Comparison of ENCODE assay signal across 17 cellular contexts in the genomic region with DNA sequence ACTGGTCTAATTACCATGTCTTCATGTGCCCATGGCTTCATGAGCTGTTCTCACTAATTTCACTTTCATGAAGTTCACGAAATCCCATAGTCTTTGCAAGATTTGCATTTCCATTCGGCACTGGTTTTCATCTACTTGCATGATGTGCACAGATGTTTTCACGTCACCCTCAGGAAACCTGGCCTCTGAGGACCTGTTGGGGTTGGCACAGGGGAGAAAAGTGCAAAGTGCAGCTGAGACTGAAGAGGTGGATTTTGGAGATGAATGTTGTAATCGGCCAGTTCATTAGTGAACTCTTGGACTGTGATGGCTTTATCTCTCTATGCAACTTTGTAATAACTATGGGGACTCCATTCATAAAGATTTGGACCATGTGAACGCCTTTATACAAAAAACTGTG.
"Had no signal": no experiment of that assay in that cellular context is flagged by ENCODE, and none has a peak within 500 bp of the region (broad histone marks: within the 10 kb centered on the region; RNA-seq: fewer than 3 reads in every experiment).

No MANE protein-coding gene starts in this region.

- DNase-seq: KBM-7, MM.1S, NCI-H1092 treated with DMSO at 0.1 percent for 48 hours, NCI-H1436, NCI-H187, NCI-H2029, NCI-H2081 treated with DMSO at 0.1 percent for 48 hours, NCI-H2171, NCI-H345, NCI-H446 treated with DMSO at 0.1 percent for 48 hours, NCI-H510A treated with DMSO at 0.1 percent for 48 hours, NCI-H774, Peyer's patch, Right ventricle myocardium superior, SIG-M5 had no signal

- H3K4me3 ChIP-seq: Peyer's patch, SJSA1, SK-N-MC had no signal

- H3K4me1 ChIP-seq: Peyer's patch, SJSA1 had no signal

- H3K27ac ChIP-seq: Peyer's patch, SJSA1, SK-N-MC had no signal

- H3K9me3 ChIP-seq: Peyer's patch, SJSA1 had no signal

- H3K27me3 ChIP-seq: Peyer's patch had no signal

- H3K36me3 ChIP-seq: Peyer's patch, SJSA1 had no signal
